Comparison of ENCODE assay signal across 19 cellular contexts in the genomic region with DNA sequence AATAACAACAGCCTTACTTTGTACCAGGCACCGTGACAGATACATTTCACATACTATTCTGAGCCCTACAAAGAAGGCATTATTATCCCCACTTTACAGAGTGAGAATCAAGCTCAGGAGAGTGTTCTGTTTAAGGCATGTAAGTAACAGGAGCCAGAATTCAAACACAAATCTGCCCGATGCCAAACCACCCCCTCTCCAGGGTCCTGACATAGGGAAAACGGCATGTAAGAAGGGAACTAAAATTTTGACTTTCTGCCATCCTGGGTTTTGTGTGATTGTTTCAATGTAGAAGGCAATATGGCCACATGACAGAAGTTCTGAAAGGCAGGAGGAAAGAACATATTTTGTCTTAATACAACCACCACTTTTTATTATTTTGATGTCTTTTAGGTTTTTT. TPM values are rescaled to one million over a fixed set of nuclear protein-coding genes. Genes with fewer than 3 reads are reported as not detected.
DNase-seq lines count a peak whose midpoint lies in the region; ATAC-seq, FAIRE-seq and TF ChIP-seq lines count a peak whose summit lies in the region.
"Had no signal": no experiment of that assay in that cellular context is flagged by ENCODE, and none has a peak within 500 bp of the region (broad histone marks: within the 10 kb centered on the region; RNA-seq: fewer than 3 reads in every experiment).

No MANE protein-coding gene starts in this region.

- no peak for TF ChIP-seq EP300 in Ishikawa (IDR thresholded peaks at IDR 0.05; ENCODE audit: borderline replicate concordance)

- no peak for ATAC-seq in GM21381 (IDR thresholded peaks at IDR 0.05; ENCODE audit: unreplicated experiment)

- no peak for TF ChIP-seq RAD21 in Ishikawa (IDR thresholded peaks at IDR 0.05; ENCODE audit: low read depth)

- in situ Hi-C loops in KBM-7 (cut with MboI; ENCODE audit: low pct_unique_long_range_greater_than_20kb, low sequenced_read_pairs), result no loop called here

- peaks cover 2% of the 10 kb centered on the region for H3K27me3 ChIP-seq in bronchial epithelial cell (ENCODE audit: control insufficient read depth, insufficient read depth, low read length)

- DNase-seq in GM12892 (ENCODE audit: insufficient read length) (no peak), bronchial epithelial cell (ENCODE audit: low read depth) (no peak), KBM-7 (no peak), NCI-H1105 treated with DMSO at 0.1 percent for 48 hours (lab: John Stamatoyannopoulos, UW) (no peak)
- DNase-seq: C1 segment of cervical spinal cord; Calu3; CD4-positive, alpha-beta memory T cell; COR-L47; DND-41; GM23248; H7; HCEC 1CT had no signal

- TF ChIP-seq CTCF in bronchial epithelial cell (IDR thresholded peaks at IDR 0.05; ENCODE audit: insufficient read depth, low read length, severe bottlenecking), result no peak

- peak; percentile 30 for FAIRE-seq in GM12892 (lab: Jason Lieb, UNC)
- peak; percentile 23 for FAIRE-seq in bronchial epithelial cell (lab: Jason Lieb, UNC)
- FAIRE-seq: G401.6, H1 had no signal

- no peaks in the 10 kb centered on the region for H3K36me3 ChIP-seq in bronchial epithelial cell (ENCODE audit: control insufficient read depth, insufficient read depth, low read length)

- TF ChIP-seq POLR2A in GM12892 (IDR thresholded peaks at IDR 0.05; ENCODE audit: low read depth, low read length), result no peak

- no peak overlapping the region for H3K4me3 ChIP-seq in bronchial epithelial cell (ENCODE audit: low read depth, low read length)
- H3K4me3 ChIP-seq: GM23248 had no signal

TF ChIP-seq in Ishikawa, 13 proteins besides CTCF, POLR2A, EP300 and RAD21:
- no peak for TF ChIP-seq CEBPB (IDR thresholded peaks at IDR 0.05)
- TF ChIP-seq, protein P1, sequence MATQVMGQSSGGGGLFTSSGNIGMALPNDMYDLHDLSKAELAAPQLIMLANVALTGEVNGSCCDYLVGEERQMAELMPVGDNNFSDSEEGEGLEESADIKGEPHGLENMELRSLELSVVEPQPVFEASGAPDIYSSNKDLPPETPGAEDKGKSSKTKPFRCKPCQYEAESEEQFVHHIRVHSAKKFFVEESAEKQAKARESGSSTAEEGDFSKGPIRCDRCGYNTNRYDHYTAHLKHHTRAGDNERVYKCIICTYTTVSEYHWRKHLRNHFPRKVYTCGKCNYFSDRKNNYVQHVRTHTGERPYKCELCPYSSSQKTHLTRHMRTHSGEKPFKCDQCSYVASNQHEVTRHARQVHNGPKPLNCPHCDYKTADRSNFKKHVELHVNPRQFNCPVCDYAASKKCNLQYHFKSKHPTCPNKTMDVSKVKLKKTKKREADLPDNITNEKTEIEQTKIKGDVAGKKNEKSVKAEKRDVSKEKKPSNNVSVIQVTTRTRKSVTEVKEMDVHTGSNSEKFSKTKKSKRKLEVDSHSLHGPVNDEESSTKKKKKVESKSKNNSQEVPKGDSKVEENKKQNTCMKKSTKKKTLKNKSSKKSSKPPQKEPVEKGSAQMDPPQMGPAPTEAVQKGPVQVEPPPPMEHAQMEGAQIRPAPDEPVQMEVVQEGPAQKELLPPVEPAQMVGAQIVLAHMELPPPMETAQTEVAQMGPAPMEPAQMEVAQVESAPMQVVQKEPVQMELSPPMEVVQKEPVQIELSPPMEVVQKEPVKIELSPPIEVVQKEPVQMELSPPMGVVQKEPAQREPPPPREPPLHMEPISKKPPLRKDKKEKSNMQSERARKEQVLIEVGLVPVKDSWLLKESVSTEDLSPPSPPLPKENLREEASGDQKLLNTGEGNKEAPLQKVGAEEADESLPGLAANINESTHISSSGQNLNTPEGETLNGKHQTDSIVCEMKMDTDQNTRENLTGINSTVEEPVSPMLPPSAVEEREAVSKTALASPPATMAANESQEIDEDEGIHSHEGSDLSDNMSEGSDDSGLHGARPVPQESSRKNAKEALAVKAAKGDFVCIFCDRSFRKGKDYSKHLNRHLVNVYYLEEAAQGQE (IDR thresholded peaks at IDR 0.05; ENCODE audit: low read depth), result peak; percentile 47; the same call in 1 of the 2 replicates

RNA-seq across cellular contexts. Expression of gene FUCA1, which starts 5.5 kb away (rescaled TPM):
- 48.9 TPM for polyA plus RNA-seq in GM12892 (2012; ENCODE audit: missing spikeins)
- 21.1 and 24.7 TPM in 2 replicates for total RNA-seq in bronchial epithelial cell

RNA-seq across cellular contexts. Expression of gene HMGCL, which starts 37.4 kb away (rescaled TPM):
- 40.9 TPM for polyA plus RNA-seq in GM12892 (2012; ENCODE audit: missing spikeins)
- total RNA-seq in bronchial epithelial cell, result 46.6 and 69.9 TPM in 2 replicates

RNA-seq across cellular contexts. Expression of gene CNR2, which starts 50.5 kb away (rescaled TPM):
- polyA plus RNA-seq in GM12892 (2012; ENCODE audit: missing spikeins), result 5.2 TPM
- total RNA-seq in bronchial epithelial cell, result not detected in 2 replicates
- total RNA-seq: A172; A673; Calu3; CD4-positive, alpha-beta memory T cell; GM23248; H1; H7 had no signal
- polyA plus RNA-seq: BJ, GM23248, H1 had no signal
